Comparison of ENCODE assay signal across 8 cellular contexts in genomic region chr4:88706574-88706973, GRCh38. TPM values are rescaled to one million over a fixed set of nuclear protein-coding genes. Genes with fewer than 3 reads are reported as not detected.
DNase-seq lines count a peak whose midpoint lies in the region; ATAC-seq, FAIRE-seq and TF ChIP-seq lines count a peak whose summit lies in the region.

No MANE protein-coding gene starts in this region.

- no peaks in the 10 kb centered on the region for H3K36me3 Mint-ChIP-seq in WTC11

- peaks cover 4% of the 10 kb centered on the region for H3K9me3 Mint-ChIP-seq in WTC11

- ATAC-seq in Right ventricle myocardium inferior, result peak; percentile 87
- peak; percentile 88 for ATAC-seq in WTC11
- ATAC-seq in GM18498 (IDR thresholded peaks at IDR 0.05; ENCODE audit: unreplicated experiment), result no peak

- no peak for DNase-seq in Right ventricle myocardium inferior (ENCODE audit: missing footprints)
- DNase-seq in cardiac septum (ENCODE audit: low spot score), result no peak
- no peak for DNase-seq in WTC11 (ENCODE audit: low spot score)
- no peak for DNase-seq in right atrium auricular region (ENCODE audit: low spot score)
- peak; percentile 15 for DNase-seq in small intestine
- DNase-seq in mucosa of gallbladder (ENCODE audit: low spot score), result no peak
- DNase-seq in NCI-H2029 treated with DMSO at 0.1 percent for 48 hours (lab: John Stamatoyannopoulos, UW), result no peak

- no peaks in the 10 kb centered on the region for H3K9me3 ChIP-seq in right atrium auricular region
- no peaks in the 10 kb centered on the region for H3K9me3 ChIP-seq in small intestine (ENCODE audit: control insufficient read depth, low read depth)

- H3K27me3 Mint-ChIP-seq in WTC11 (ENCODE audit: low read depth), result no peaks in the 10 kb centered on the region

- intact Hi-C loops in Right ventricle myocardium inferior (cut with DNase I), result loop anchor here (1.0 to 5.0 kb wide), 3 partner anchors 47 to 316 kb away; no protein-coding TSS in a partner anchor
- intact Hi-C loops in cardiac septum (cut with DNase I), result loop anchor here (5.0 kb wide), 2 partner anchors 96 to 316 kb away; no protein-coding TSS in a partner anchor

- H3K4me1 ChIP-seq in right atrium auricular region (peaks cover 0 to 12% of the 10 kb centered on the region in 2 donors), small intestine (ENCODE audit: control insufficient read depth in 2 of 2, insufficient read depth in 1 of 2, low read depth in 1 of 2, low read length in 1 of 2) (no peaks in the 10 kb centered on the region)

- POLR2A ChIA-PET in WTC11 (lab: Charles Lee), result no interaction called here

- H3K4me3 Mint-ChIP-seq in WTC11, result no peak overlapping the region

- FAIRE-seq in small intestine (lab: Jason Lieb, UNC), result no peak

- H3K36me3 ChIP-seq in right atrium auricular region, result peaks cover 30% of the 10 kb centered on the region
- peaks cover 4 to 5% of the 10 kb centered on the region in 2 donors for H3K36me3 ChIP-seq in small intestine (ENCODE audit: control insufficient read depth in 2 of 2, insufficient read depth in 2 of 2, low read length in 2 of 2)

- no peak for TF ChIP-seq CTCF in WTC11 (IDR thresholded peaks at IDR 0.05)
- peak; percentile 47 to 73 for TF ChIP-seq CTCF in right atrium auricular region (IDR thresholded peaks at IDR 0.05)

- CTCF ChIA-PET in WTC11 (lab: Charles Lee), result interaction anchor here (0.5 to 1.6 kb wide), 13 partner anchors 19 to 316 kb away, joined by 3 to 7 read pairs (median 3); no protein-coding TSS in a partner anchor

- H3K4me1 Mint-ChIP-seq in WTC11, result peaks cover 2% of the 10 kb centered on the region; the same call in 1 of the 2 replicates

- H3K27ac Mint-ChIP-seq in WTC11, result no peak overlapping the region

- H3K27me3 ChIP-seq in right atrium auricular region (no peaks in the 10 kb centered on the region), small intestine (ENCODE audit: control insufficient read depth in 2 of 2, insufficient read depth in 2 of 2, low read length in 2 of 2) (no peaks in the 10 kb centered on the region)

- 57 to 77% (median 70%) methylated on average over 9 of the region's 9 CpGs for WGBS in small intestine, 3 donors

- peak overlapping the region in 1 of 2 donors; percentile 52 for H3K27ac ChIP-seq in right atrium auricular region
- no peak overlapping the region for H3K27ac ChIP-seq in small intestine (ENCODE audit: low read depth in 1 of 2, low read length in 1 of 2)

- no peak overlapping the region for H3K4me3 ChIP-seq in right atrium auricular region
- no peak overlapping the region for H3K4me3 ChIP-seq in small intestine (ENCODE audit: low read depth in 1 of 2, low read length in 2 of 2)

TF ChIP-seq in WTC11, 78 proteins besides CTCF, POLR2A, EP300 and RAD21:
- TF ChIP-seq ZNF423 (CRISPR knock-in tag; IDR thresholded peaks at IDR 0.05) (no peak), ATF3 (CRISPR knock-in tag; conservative IDR thresholded peaks at IDR 0.05) (no peak)

RNA-seq across cellular contexts. Expression of gene NAP1L5, which starts 8.9 kb away (rescaled TPM):
- total RNA-seq in Right ventricle myocardium inferior, result 2.4 TPM
- 7.0 TPM for total RNA-seq in cardiac septum
- 3.1 to 3.4 TPM (median 3.3 TPM) in 3 replicates for total RNA-seq in WTC11 (2021)
- total RNA-seq in right atrium auricular region, result 1 to 10 TPM; 5.2 to 6.6 TPM
- 1 to 10 TPM in 2 of 3 donors, under 1 TPM in 1; 0.45 to 7.2 (median 1.9) TPM for polyA plus RNA-seq in small intestine
- total RNA-seq in mucosa of gallbladder, result 8.5 TPM
